ENCODE assay signal across 10 cellular contexts in genomic region chr10:110802090-110802489, GRCh38.
DNase-seq lines count a peak whose midpoint lies in the region; ATAC-seq and TF ChIP-seq lines count a peak whose summit lies in the region.
"Had no signal": no experiment of that assay in that cellular context is flagged by ENCODE, and none has a peak within 500 bp of the region (broad histone marks: within the 10 kb centered on the region; RNA-seq: fewer than 3 reads in every experiment).

No MANE protein-coding gene starts in this region.

- H3K27ac Mint-ChIP-seq in T-helper 2 cell treated with Interferon-gamma antibody and Interleukin-4, amounts not matched to agents 5 μg/mL and 100 μg/mL, for 36 hours: peak overlapping the region; percentile 83
- H3K27ac Mint-ChIP-seq in stimulated activated effector memory CD8-positive, alpha-beta T cell treated with anti-CD3 and anti-CD28 coated beads, Interleukin-12 subunit alpha, Interleukin-12 subunit beta, amount 100 ng/mL, for 72 hours: peak overlapping the region; percentile 21

- no peaks in the 10 kb centered on the region for H3K36me3 Mint-ChIP-seq in T-helper 2 cell treated with Interferon-gamma antibody and Interleukin-4, amounts not matched to agents 5 μg/mL and 100 μg/mL, for 36 hours (ENCODE audit: low read depth)
- no peaks in the 10 kb centered on the region for H3K36me3 Mint-ChIP-seq in stimulated activated effector memory CD8-positive, alpha-beta T cell treated with anti-CD3 and anti-CD28 coated beads, Interleukin-12 subunit alpha, Interleukin-12 subunit beta, amount 100 ng/mL, for 72 hours
- H3K36me3 Mint-ChIP-seq: CD14-positive monocyte had no signal

- TF ChIP-seq CTCF in Peyer's patch (IDR thresholded peaks at IDR 0.05): no peak

- no peaks in the 10 kb centered on the region for H3K9me3 ChIP-seq in Peyer's patch

- H3K4me1 ChIP-seq in Peyer's patch: peaks cover 0 to 24% (median 2%) of the 10 kb centered on the region in 4 donors

- H3K27ac ChIP-seq in Peyer's patch: peak overlapping the region in 3 of 4 donors; percentile 46 to 73 (median 60)

- no peaks in the 10 kb centered on the region for H3K27me3 ChIP-seq in Peyer's patch

- H3K36me3 ChIP-seq in Peyer's patch: no peaks in the 10 kb centered on the region

- no peak for DNase-seq in T-helper 2 cell treated with Interferon-gamma antibody and Interleukin-4, amounts not matched to agents 5 μg/mL and 100 μg/mL, for 36 hours (ENCODE audit: low spot score)
- DNase-seq in T-helper 2 cell: no peak
- no peak for DNase-seq in Peyer's patch
- peak; percentile 76 for DNase-seq in fibroblast of gingiva (ENCODE audit: low read depth)
- no peak for DNase-seq in stimulated activated effector memory CD8-positive, alpha-beta T cell treated with anti-CD3 and anti-CD28 coated beads, Interleukin-12 subunit alpha, Interleukin-12 subunit beta, amount 100 ng/mL, for 72 hours (ENCODE audit: low spot score in 2 of 2)
- DNase-seq in hypothalamus (lab: John Stamatoyannopoulos, UW): no peak
- DNase-seq: trophoblast cell had no signal

- ATAC-seq in stimulated activated effector memory CD8-positive, alpha-beta T cell treated with anti-CD3 and anti-CD28 coated beads, Interleukin-12 subunit alpha, Interleukin-12 subunit beta, amount 100 ng/mL, for 72 hours: no peak
- no peak for ATAC-seq in GM18907 (IDR thresholded peaks at IDR 0.05; ENCODE audit: unreplicated experiment)
- no peak for ATAC-seq in GM19351 (IDR thresholded peaks at IDR 0.05; ENCODE audit: unreplicated experiment)

- no peak overlapping the region for H3K4me3 ChIP-seq in Peyer's patch

- no peaks in the 10 kb centered on the region for H3K9me3 Mint-ChIP-seq in T-helper 2 cell treated with Interferon-gamma antibody and Interleukin-4, amounts not matched to agents 5 μg/mL and 100 μg/mL, for 36 hours
- H3K9me3 Mint-ChIP-seq in stimulated activated effector memory CD8-positive, alpha-beta T cell treated with anti-CD3 and anti-CD28 coated beads, Interleukin-12 subunit alpha, Interleukin-12 subunit beta, amount 100 ng/mL, for 72 hours: no peaks in the 10 kb centered on the region

- no peak for TF ChIP-seq POLR2A in Peyer's patch (IDR thresholded peaks at IDR 0.05)

- no peaks in the 10 kb centered on the region for H3K27me3 Mint-ChIP-seq in T-helper 2 cell treated with Interferon-gamma antibody and Interleukin-4, amounts not matched to agents 5 μg/mL and 100 μg/mL, for 36 hours (ENCODE audit: low read depth)

- H3K4me3 Mint-ChIP-seq in T-helper 2 cell treated with Interferon-gamma antibody and Interleukin-4, amounts not matched to agents 5 μg/mL and 100 μg/mL, for 36 hours: no peak overlapping the region
- H3K4me3 Mint-ChIP-seq in stimulated activated effector memory CD8-positive, alpha-beta T cell treated with anti-CD3 and anti-CD28 coated beads, Interleukin-12 subunit alpha, Interleukin-12 subunit beta, amount 100 ng/mL, for 72 hours: peak overlapping the region; percentile 25

- peaks cover 45% of the 10 kb centered on the region for H3K4me1 Mint-ChIP-seq in T-helper 2 cell treated with Interferon-gamma antibody and Interleukin-4, amounts not matched to agents 5 μg/mL and 100 μg/mL, for 36 hours (ENCODE audit: low read depth)
- peaks cover 44% of the 10 kb centered on the region for H3K4me1 Mint-ChIP-seq in stimulated activated effector memory CD8-positive, alpha-beta T cell treated with anti-CD3 and anti-CD28 coated beads, Interleukin-12 subunit alpha, Interleukin-12 subunit beta, amount 100 ng/mL, for 72 hours
